ENCODE assay signal across 20 cellular contexts in the genomic region with DNA sequence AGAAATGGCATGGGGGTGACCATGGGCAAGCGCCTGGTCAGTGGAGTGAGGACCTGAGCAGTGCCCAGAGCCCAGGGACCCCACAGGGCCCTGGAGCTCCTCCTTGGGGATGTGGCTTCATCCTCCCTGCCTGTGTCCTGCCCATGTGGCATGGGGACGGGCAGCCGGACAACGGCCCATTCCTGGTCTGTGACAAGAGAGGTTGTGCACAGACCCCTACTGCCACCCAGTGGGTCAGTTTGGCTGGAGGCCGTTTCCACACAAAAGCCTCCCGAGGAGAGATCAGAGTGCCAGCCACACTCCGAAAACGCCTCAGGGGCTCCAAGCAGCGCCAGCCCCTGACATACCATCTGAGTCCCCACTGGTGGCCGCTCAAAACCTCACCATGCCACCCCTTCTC. TPM values are rescaled to one million over a fixed set of nuclear protein-coding genes. Genes with fewer than 3 reads are reported as not detected.
DNase-seq lines count a peak whose midpoint lies in the region; ATAC-seq and TF ChIP-seq lines count a peak whose summit lies in the region.
"Had no signal": no experiment of that assay in that cellular context is flagged by ENCODE, and none has a peak within 500 bp of the region (broad histone marks: within the 10 kb centered on the region; RNA-seq: fewer than 3 reads in every experiment).

No MANE protein-coding gene starts in this region.

- H3K36me3 ChIP-seq in PC-3 (ENCODE audit: low read depth, low read length) (no peaks in the 10 kb centered on the region), right atrium auricular region (no peaks in the 10 kb centered on the region)
- H3K36me3 ChIP-seq: left lung had no signal

- no peak overlapping the region for H3K4me3 ChIP-seq in PC-3 (ENCODE audit: low read length)
- no peak overlapping the region for H3K4me3 ChIP-seq in right atrium auricular region
- H3K4me3 ChIP-seq: left lung had no signal

- peaks cover 19% of the 10 kb centered on the region; the same call in 1 of the 2 replicates for H3K27me3 ChIP-seq in PC-3 (ENCODE audit: low read length)
- H3K27me3 ChIP-seq in right atrium auricular region, result peaks cover 0 to 3% of the 10 kb centered on the region in 2 donors

- intact Hi-C loops in MCF 10A (cut with micrococcal nuclease), result no loop called here
- intact Hi-C loops in PC-3 (cut with micrococcal nuclease), result no loop called here

- BruUV-seq in MCF 10A (replicated peaks; lab: Mats Ljungman, UMichigan) (no TSS peak), PC-3 (replicated peaks; lab: Mats Ljungman, UMichigan) (no TSS peak)

- no peak overlapping the region for H2AFZ ChIP-seq in PC-3 (ENCODE audit: low read length)

- H3K4me1 ChIP-seq in PC-3 (ENCODE audit: insufficient read depth, low read length) (no peaks in the 10 kb centered on the region), right atrium auricular region (no peaks in the 10 kb centered on the region)
- H3K4me1 ChIP-seq: left lung had no signal

- TF ChIP-seq CTCF in MCF 10A (IDR thresholded peaks at IDR 0.05; ENCODE audit: unreplicated experiment) (no peak), PC-3 (conservative IDR thresholded peaks at IDR 0.05; ENCODE audit: low read depth, low read length) (peak; percentile 42; the same call in 1 of the 2 replicates), right atrium auricular region (IDR thresholded peaks at IDR 0.05) (no peak)

- no peaks in the 10 kb centered on the region for H3K79me2 ChIP-seq in PC-3 (ENCODE audit: low read length)

- no peak overlapping the region for H3K4me3 Mint-ChIP-seq in MCF 10A (ENCODE audit: unreplicated experiment)
- no peak overlapping the region for H3K4me3 Mint-ChIP-seq in activated naive CD4-positive, alpha-beta T cell treated with anti-CD3 and anti-CD28 coated beads, Interleukin-2, amount 10 ng/mL, durations not matched to agents 7 days and 5 days
- H3K4me3 Mint-ChIP-seq: activated T-cell treated with anti-CD3 and anti-CD28 coated beads, Interleukin-2, amount 50 U/mL, for 4 hours; stimulated activated naive CD8-positive, alpha-beta T cell treated with anti-CD3 and anti-CD28 coated beads, Interleukin-15, Interleukin-2, amounts not matched to agents 100 ng/mL and 50 ng/mL, for 24 hours had no signal

- H3K9me3 Mint-ChIP-seq in MCF 10A (ENCODE audit: unreplicated experiment), result no peaks in the 10 kb centered on the region
- no peaks in the 10 kb centered on the region for H3K9me3 Mint-ChIP-seq in activated naive CD4-positive, alpha-beta T cell treated with anti-CD3 and anti-CD28 coated beads, Interleukin-2, amount 10 ng/mL, durations not matched to agents 7 days and 5 days
- H3K9me3 Mint-ChIP-seq: activated T-cell treated with anti-CD3 and anti-CD28 coated beads, Interleukin-2, amount 50 U/mL, for 4 hours; stimulated activated naive CD8-positive, alpha-beta T cell treated with anti-CD3 and anti-CD28 coated beads, Interleukin-15, Interleukin-2, amounts not matched to agents 100 ng/mL and 50 ng/mL, for 24 hours had no signal

- no peak overlapping the region for H3K9ac ChIP-seq in PC-3 (ENCODE audit: low read length)

- H3K9me3 ChIP-seq in PC-3 (ENCODE audit: low read length) (no peaks in the 10 kb centered on the region), right atrium auricular region (no peaks in the 10 kb centered on the region)
- H3K9me3 ChIP-seq: left lung had no signal

- peak; percentile 56; the same call in 1 of the 2 replicates for ATAC-seq in PC-3
- ATAC-seq: activated T-cell treated with anti-CD3 and anti-CD28 coated beads, Interleukin-2, amount 50 U/mL, for 4 hours; left lung had no signal

- H3K36me3 Mint-ChIP-seq in MCF 10A (ENCODE audit: insufficient read depth, unreplicated experiment), result no peaks in the 10 kb centered on the region
- H3K36me3 Mint-ChIP-seq in activated naive CD4-positive, alpha-beta T cell treated with anti-CD3 and anti-CD28 coated beads, Interleukin-2, amount 10 ng/mL, durations not matched to agents 7 days and 5 days, result no peaks in the 10 kb centered on the region

- H3K4me2 ChIP-seq in PC-3 (ENCODE audit: low read length), result no peak overlapping the region

- H3K4me1 Mint-ChIP-seq in MCF 10A (ENCODE audit: insufficient read depth, unreplicated experiment), result no peaks in the 10 kb centered on the region
- no peaks in the 10 kb centered on the region for H3K4me1 Mint-ChIP-seq in activated naive CD4-positive, alpha-beta T cell treated with anti-CD3 and anti-CD28 coated beads, Interleukin-2, amount 10 ng/mL, durations not matched to agents 7 days and 5 days

- no peak overlapping the region for H3K27ac ChIP-seq in PC-3 (ENCODE audit: low read length)
- H3K27ac ChIP-seq in right atrium auricular region, result no peak overlapping the region
- H3K27ac ChIP-seq: left lung had no signal

- H3F3A ChIP-seq in PC-3 (ENCODE audit: low read length, unreplicated experiment), result no peaks in the 10 kb centered on the region

- in situ Hi-C loops in T47D (cut with HindIII; ENCODE audit: low pct_unique_long_range_greater_than_20kb, low sequenced_read_pairs), result loop anchor here (10.0 kb wide), 1 partner anchor 70 kb away; no protein-coding TSS in a partner anchor

- H4K20me1 ChIP-seq in PC-3 (ENCODE audit: low read length), result no peaks in the 10 kb centered on the region

- no peak overlapping the region for H3K27ac Mint-ChIP-seq in MCF 10A (ENCODE audit: low read depth, unreplicated experiment)
- no peak overlapping the region for H3K27ac Mint-ChIP-seq in activated naive CD4-positive, alpha-beta T cell treated with anti-CD3 and anti-CD28 coated beads, Interleukin-2, amount 10 ng/mL, durations not matched to agents 7 days and 5 days
- H3K27ac Mint-ChIP-seq: stimulated activated naive CD8-positive, alpha-beta T cell treated with anti-CD3 and anti-CD28 coated beads, Interleukin-15, Interleukin-2, amounts not matched to agents 100 ng/mL and 50 ng/mL, for 24 hours had no signal

- DNase-seq in T47D (ENCODE audit: low read depth in 1 of 2, low spot score in 1 of 2) (peak; percentile 55 to 64), MCF 10A (ENCODE audit: unreplicated experiment) (no peak), PC-3 (peak; percentile 23), globus pallidus (ENCODE audit: low spot score) (peak; percentile 16), right atrium auricular region (ENCODE audit: low spot score) (no peak), activated gamma-delta T cell (lab: John Stamatoyannopoulos, UW) (no peak), NCI-H526 treated with DMSO at 0.1 percent for 48 hours (lab: John Stamatoyannopoulos, UW) (no peak)
- DNase-seq in activated naive CD4-positive, alpha-beta T cell treated with anti-CD3 and anti-CD28 coated beads, Interleukin-2, amount 10 ng/mL, durations not matched to agents 7 days and 5 days, result no peak
- DNase-seq: activated CD4-positive, alpha-beta T cell treated with anti-CD3 and anti-CD28 coated beads, Interleukin-2, amount 50 U/mL, for 1 hour; activated T-cell treated with anti-CD3 and anti-CD28 coated beads, Interleukin-2, amount 50 U/mL, for 4 hours; COR-L47; left lung; NCI-H2081; NCI-H82; SHP77 had no signal

- H3K9me2 ChIP-seq in PC-3 (replicated peaks; ENCODE audit: low read length), result no peaks in the 10 kb centered on the region

- H3K27me3 Mint-ChIP-seq in MCF 10A (ENCODE audit: insufficient read depth, unreplicated experiment), result peaks cover 12% of the 10 kb centered on the region
- peaks cover 54% of the 10 kb centered on the region for H3K27me3 Mint-ChIP-seq in activated naive CD4-positive, alpha-beta T cell treated with anti-CD3 and anti-CD28 coated beads, Interleukin-2, amount 10 ng/mL, durations not matched to agents 7 days and 5 days

- CTCF ChIA-PET in MCF 10A (lab: Yijun Ruan, JAX), result no interaction called here
- CTCF ChIA-PET in PC-3 (lab: Charles Lee), result no interaction called here
- CTCF ChIA-PET in activated naive CD4-positive, alpha-beta T cell treated with anti-CD3 and anti-CD28 coated beads, Interleukin-2, amount 10 ng/mL, durations not matched to agents 7 days and 5 days (lab: Charles Lee), result no interaction called here

- POLR2A ChIA-PET in MCF 10A (lab: Yijun Ruan, JAX) (no interaction called here), PC-3 (lab: Charles Lee; ENCODE audit: unreplicated experiment) (no interaction called here)

RNA-seq across cellular contexts. Expression of a gene that starts 19.8 kb away (rescaled TPM):
- total RNA-seq in MCF 10A (2022) (not detected in 2 replicates), PC-3 (2014; rRNA removed) (not detected in 2 replicates), right atrium auricular region (not detected)
- total RNA-seq: activated T-cell treated with anti-CD3 and anti-CD28 coated beads, Interleukin-2, amount 50 U/mL, for 4 hours; bronchial epithelial cell; left lung; LHCN-M2; posterior vena cava; urinary bladder had no signal

RNA-seq across cellular contexts. Expression of a gene that starts 43.6 kb away (rescaled TPM):
- total RNA-seq in MCF 10A (2022), result not detected in 2 replicates
- total RNA-seq in PC-3 (2014; rRNA removed), result not detected in 2 replicates
- not detected for total RNA-seq in right atrium auricular region
- total RNA-seq: bronchial epithelial cell, left lung, LHCN-M2, urinary bladder had no signal

RNA-seq across cellular contexts. Expression of a gene that starts 49.9 kb away (rescaled TPM):
- total RNA-seq in MCF 10A (2022) (0.16 TPM in 1 of 2 replicates, not detected in the other), PC-3 (2014; rRNA removed) (0.80 and 1.2 TPM in 2 replicates), right atrium auricular region (not detected)
- total RNA-seq: bronchial epithelial cell, urinary bladder had no signal

Comparison
In these comparisons a context has a peak if more than half of its experiments do, and no peak if none do; other contexts are left out.
1. DNase-seq: peak in T47D (2 of 2), PC-3 (single experiment) and globus pallidus (single experiment); none in MCF 10A (single experiment), right atrium auricular region (single experiment), activated gamma-delta T cell (single experiment), NCI-H526 treated with DMSO at 0.1 percent for 48 hours (single experiment) and activated naive CD4-positive, alpha-beta T cell treated with anti-CD3 and anti-CD28 coated beads, Interleukin-2, amount 10 ng/mL, durations not matched to agents 7 days and 5 days (single experiment).